Comparison of ENCODE assay signal across 1 cellular context in genomic region chr19:34191355-34191962, GRCh38.
TF ChIP-seq lines count a peak whose summit lies in the region.

No MANE protein-coding gene starts in this region.

TF ChIP-seq in SK-N-SH treated with all-trans-retinoic acid at 6 μM for 48 hours, 23 proteins besides CTCF, POLR2A, EP300 and RAD21 (continued from another document):
- TF ChIP-seq, protein P1, sequence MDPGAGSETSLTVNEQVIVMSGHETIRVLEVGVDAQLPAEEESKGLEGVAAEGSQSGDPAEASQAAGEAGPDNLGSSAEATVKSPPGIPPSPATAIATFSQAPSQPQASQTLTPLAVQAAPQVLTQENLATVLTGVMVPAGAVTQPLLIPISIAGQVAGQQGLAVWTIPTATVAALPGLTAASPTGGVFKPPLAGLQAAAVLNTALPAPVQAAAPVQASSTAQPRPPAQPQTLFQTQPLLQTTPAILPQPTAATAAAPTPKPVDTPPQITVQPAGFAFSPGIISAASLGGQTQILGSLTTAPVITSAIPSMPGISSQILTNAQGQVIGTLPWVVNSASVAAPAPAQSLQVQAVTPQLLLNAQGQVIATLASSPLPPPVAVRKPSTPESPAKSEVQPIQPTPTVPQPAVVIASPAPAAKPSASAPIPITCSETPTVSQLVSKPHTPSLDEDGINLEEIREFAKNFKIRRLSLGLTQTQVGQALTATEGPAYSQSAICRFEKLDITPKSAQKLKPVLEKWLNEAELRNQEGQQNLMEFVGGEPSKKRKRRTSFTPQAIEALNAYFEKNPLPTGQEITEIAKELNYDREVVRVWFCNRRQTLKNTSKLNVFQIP (CRISPR knock-in tag; IDR thresholded peaks at IDR 0.05; ENCODE audit: borderline replicate concordance, low read depth) = no peak
- no peak for TF ChIP-seq ZNF8 (CRISPR knock-in tag; IDR thresholded peaks at IDR 0.05)
